ENCODE assay signal across 17 cellular contexts in genomic region chr4:10773010-10773409, GRCh38.
DNase-seq lines count a peak whose midpoint lies in the region; ATAC-seq lines count a peak whose summit lies in the region.
"Had no signal": no experiment of that assay in that cellular context is flagged by ENCODE, and none has a peak within 500 bp of the region (broad histone marks: within the 10 kb centered on the region; RNA-seq: fewer than 3 reads in every experiment).

No MANE protein-coding gene starts in this region.

- DNase-seq in NCI-H1092 (lab: John Stamatoyannopoulos, UW) (peak; percentile 68), NCI-H2196 (lab: John Stamatoyannopoulos, UW; ENCODE audit: unreplicated experiment) (peak; percentile 55), astrocyte of the hippocampus (ENCODE audit: low read depth, low spot score) (peak; percentile 11), smooth muscle cell of the brain vasculature (ENCODE audit: low read depth, low spot score) (peak; percentile 87), NCI-H187 (lab: John Stamatoyannopoulos, UW) (no peak)
- DNase-seq in activated CD4-positive, alpha-beta T cell treated with anti-CD3 and anti-CD28 coated beads for 4 hours: no peak
- DNase-seq: body of pancreas; CD4-positive, alpha-beta T cell; H9; head of caudate nucleus; KG1; left ventricle myocardium superior; NCI-H1048; stimulated activated CD4-positive, alpha-beta T cell treated with anti-CD3 and anti-CD28 coated beads, Interleukin-2, amount 100 ng/mL, for 48 hours; SW 1271; transverse colon had no signal

- no peak for ATAC-seq in GM18873 (IDR thresholded peaks at IDR 0.05; ENCODE audit: low FRiP score, unreplicated experiment)
- ATAC-seq: body of pancreas, left ventricle myocardium superior had no signal

Comparison
In these comparisons a context has a peak if more than half of its experiments do, and no peak if none do; other contexts are left out.
1. DNase-seq: peak in NCI-H1092 (single experiment), NCI-H2196 (single experiment), astrocyte of the hippocampus (single experiment) and smooth muscle cell of the brain vasculature (single experiment); none in activated CD4-positive, alpha-beta T cell treated with anti-CD3 and anti-CD28 coated beads for 4 hours (0 of 2) and NCI-H187 (0 of 2).